Comparison of ENCODE assay signal across 8 cellular contexts in genomic region chr5:108382784-108383358, GRCh38. TPM values are rescaled to one million over a fixed set of nuclear protein-coding genes. Genes with fewer than 3 reads are reported as not detected.
DNase-seq lines count a peak whose midpoint lies in the region; ATAC-seq, FAIRE-seq and TF ChIP-seq lines count a peak whose summit lies in the region.

No MANE protein-coding gene starts in this region.

- H3K36me3 Mint-ChIP-seq in T-helper 2 cell treated with Interferon-gamma antibody and Interleukin-4, amounts not matched to agents 5 μg/mL and 100 μg/mL, for 36 hours (ENCODE audit: low read depth) = peaks cover 8% of the 10 kb centered on the region

- H3K4me3 ChIP-seq in fibroblast of lung (replicated peaks in 1 of 4; ENCODE audit: control extremely low read depth in 1 of 4, insufficient read depth in 1 of 4, low read depth in 3 of 4, low read length in 4 of 4) (peak overlapping the region; percentile 69 to 91 (median 82)), pancreas (peak overlapping the region; percentile 82 to 94 (median 94))

- intact Hi-C loops in pancreas (cut with DNase I) = no loop called here

- ATAC-seq in HG03135 (IDR thresholded peaks at IDR 0.05; ENCODE audit: unreplicated experiment) (peak; percentile 7), pancreas (peak in 2 of 4 donors; percentile 13 to 16), GM21360 (IDR thresholded peaks at IDR 0.05; ENCODE audit: unreplicated experiment) (no peak), GM21447 (IDR thresholded peaks at IDR 0.05; ENCODE audit: unreplicated experiment) (no peak)

- no peak for FAIRE-seq in pancreas (lab: Jason Lieb, UNC)

- peak overlapping the region; percentile 97 for H3K27ac ChIP-seq in fibroblast of lung (ENCODE audit: insufficient read depth, low read length)
- peak overlapping the region; percentile 99 for H3K27ac ChIP-seq in pancreas

- H3K4me1 Mint-ChIP-seq in T-helper 2 cell treated with Interferon-gamma antibody and Interleukin-4, amounts not matched to agents 5 μg/mL and 100 μg/mL, for 36 hours (ENCODE audit: low read depth) = peaks cover 32% of the 10 kb centered on the region

- H3K9me3 ChIP-seq in fibroblast of lung (ENCODE audit: control insufficient read depth, insufficient read depth, low read depth, low read length) (no peaks in the 10 kb centered on the region), pancreas (no peaks in the 10 kb centered on the region)

- H3K27ac Mint-ChIP-seq in T-helper 2 cell treated with Interferon-gamma antibody and Interleukin-4, amounts not matched to agents 5 μg/mL and 100 μg/mL, for 36 hours = peak overlapping the region; percentile 93

- H4K20me1 ChIP-seq in fibroblast of lung (ENCODE audit: control insufficient read depth, extremely low read depth, insufficient read depth, low read length) = no peaks in the 10 kb centered on the region

- no peaks in the 10 kb centered on the region for H3K79me2 ChIP-seq in fibroblast of lung (ENCODE audit: control insufficient read depth, insufficient read depth, low read length)

- 5 to 7% methylated on average over 9 of the region's 9 CpGs for WGBS in pancreas, 2 donors

- H3K9ac ChIP-seq in fibroblast of lung (ENCODE audit: insufficient read depth, low read length) = peak overlapping the region; percentile 98

- H3K9me3 Mint-ChIP-seq in T-helper 2 cell treated with Interferon-gamma antibody and Interleukin-4, amounts not matched to agents 5 μg/mL and 100 μg/mL, for 36 hours = no peaks in the 10 kb centered on the region

- peak; percentile 35 for DNase-seq in GDM1 (lab: John Stamatoyannopoulos, UW)
- DNase-seq in T-helper 2 cell treated with Interferon-gamma antibody and Interleukin-4, amounts not matched to agents 5 μg/mL and 100 μg/mL, for 36 hours (ENCODE audit: low spot score) = no peak
- no peak for DNase-seq in fibroblast of lung (ENCODE audit: low read depth in 2 of 2)
- DNase-seq in pancreas = no peak
- no peak for DNase-seq in LoVo (ENCODE audit: low spot score)

- no peak for TF ChIP-seq CTCF in fibroblast of lung (conservative IDR thresholded peaks at IDR 0.05 in 1 of 2, IDR thresholded peaks at IDR 0.05 in 1 of 2; ENCODE audit: low read depth in 1 of 2, low read length in 2 of 2)
- no peak for TF ChIP-seq CTCF in pancreas (IDR thresholded peaks at IDR 0.05)

- peak overlapping the region; percentile 79 for H2AFZ ChIP-seq in fibroblast of lung (ENCODE audit: low read length)

- no peaks in the 10 kb centered on the region for H3K27me3 ChIP-seq in fibroblast of lung (ENCODE audit: control insufficient read depth, insufficient read depth, low read length)
- H3K27me3 ChIP-seq in pancreas = no peaks in the 10 kb centered on the region

- H3K4me2 ChIP-seq in fibroblast of lung (ENCODE audit: extremely low read depth, insufficient read depth, low read length) = peak overlapping the region; percentile 81

- H3K27me3 Mint-ChIP-seq in T-helper 2 cell treated with Interferon-gamma antibody and Interleukin-4, amounts not matched to agents 5 μg/mL and 100 μg/mL, for 36 hours (ENCODE audit: low read depth) = no peaks in the 10 kb centered on the region

- H3K4me1 ChIP-seq in fibroblast of lung (ENCODE audit: control insufficient read depth, extremely low read depth, insufficient read depth, low read length) = no peaks in the 10 kb centered on the region
- H3K4me1 ChIP-seq in pancreas = peaks cover 0 to 24% (median 4%) of the 10 kb centered on the region in 3 donors

- H3K36me3 ChIP-seq in fibroblast of lung (ENCODE audit: control insufficient read depth, insufficient read depth, low read length) = no peaks in the 10 kb centered on the region
- no peaks in the 10 kb centered on the region for H3K36me3 ChIP-seq in pancreas

- H3K4me3 Mint-ChIP-seq in T-helper 2 cell treated with Interferon-gamma antibody and Interleukin-4, amounts not matched to agents 5 μg/mL and 100 μg/mL, for 36 hours = peak overlapping the region; percentile 92

RNA-seq across cellular contexts. Expression of gene FBXL17, which starts 1.0 kb away (rescaled TPM):
- total RNA-seq in fibroblast of lung (8.3 and 8.7 TPM in 2 replicates), pancreas (10 to 100 TPM in 2 of 6 donors, 1 to 10 TPM in 4; 6.4 to 11.1 (median 8.7) TPM)
- polyA plus RNA-seq in fibroblast of lung (6.9 and 7.1 TPM in 2 replicates), pancreas (1 to 10 TPM; 4.2 to 7.0 TPM)
- 7.1 and 7.8 TPM in 2 replicates for polyA plus RNA-seq in fibroblast of lung (2012)
- 4.0 and 6.6 TPM in 2 replicates for polyA minus RNA-seq in fibroblast of lung (ENCODE audit: low replicate concordance)
